ENCODE assay signal across 14 cellular contexts in genomic region chr6:99092009-99092408, GRCh38.
DNase-seq lines count a peak whose midpoint lies in the region; ATAC-seq and TF ChIP-seq lines count a peak whose summit lies in the region.
"Had no signal": no experiment of that assay in that cellular context is flagged by ENCODE, and none has a peak within 500 bp of the region (broad histone marks: within the 10 kb centered on the region; RNA-seq: fewer than 3 reads in every experiment).

No MANE protein-coding gene starts in this region.

- H3K36me3 ChIP-seq in MM.1S (replicated peaks; ENCODE audit: insufficient read depth, low read length) (no peaks in the 10 kb centered on the region), upper lobe of right lung (no peaks in the 10 kb centered on the region)

- peak overlapping the region; percentile 28; the same call in 1 of the 2 replicates for H2AFZ ChIP-seq in MM.1S (ENCODE audit: low read length)

- H3K27ac ChIP-seq in MM.1S (ENCODE audit: low read length): peak overlapping the region; percentile 81
- no peak overlapping the region for H3K27ac ChIP-seq in upper lobe of right lung

- H3K9me2 ChIP-seq in MM.1S (replicated peaks; ENCODE audit: insufficient read depth, low read length): no peaks in the 10 kb centered on the region

- intact Hi-C loops in upper lobe of right lung (cut with DNase I): no loop called here

- no peaks in the 10 kb centered on the region for H3K27me3 ChIP-seq in MM.1S (replicated peaks; ENCODE audit: insufficient read depth, low read length)
- H3K27me3 ChIP-seq in upper lobe of right lung: no peaks in the 10 kb centered on the region

- DNase-seq in MM.1S (peak; percentile 93), NCI-H128 (lab: John Stamatoyannopoulos, UW; ENCODE audit: unreplicated experiment) (no peak), DMS79 treated with DMSO at 0.1 percent for 48 hours (lab: John Stamatoyannopoulos, UW) (no peak), upper lobe of right lung (no peak)
- DNase-seq in activated CD8-positive, alpha-beta memory T cell treated with anti-CD3 and anti-CD28 coated beads, Interleukin-2, amount 50 U/mL, for 48 hours: no peak
- DNase-seq: activated CD4-positive, alpha-beta T cell treated with anti-CD3 and anti-CD28 coated beads, Interleukin-2, amount 50 U/mL, for 4 hours; activated naive CD4-positive, alpha-beta T cell treated with anti-CD3 and anti-CD28 coated beads for 36 hours; CD4-positive, alpha-beta T cell; NCI-H1092; NCI-H748 treated with DMSO at 0.1 percent for 48 hours; trophoblast cell had no signal

- no peaks in the 10 kb centered on the region for H4K20me1 ChIP-seq in MM.1S (ENCODE audit: insufficient read depth, low read length)

- H3K9me3 ChIP-seq in MM.1S (replicated peaks; ENCODE audit: insufficient read depth, low read length): no peaks in the 10 kb centered on the region
- H3K9me3 ChIP-seq in upper lobe of right lung: no peaks in the 10 kb centered on the region

- no peaks in the 10 kb centered on the region for H3K79me2 ChIP-seq in MM.1S (ENCODE audit: low read length)

- H3K4me3 ChIP-seq in MM.1S (ENCODE audit: low read length) (peak overlapping the region; percentile 6), upper lobe of right lung (no peak overlapping the region)

- H3K4me1 ChIP-seq in MM.1S (ENCODE audit: low read length) (peaks cover 38% of the 10 kb centered on the region), upper lobe of right lung (no peaks in the 10 kb centered on the region)

- ATAC-seq in GM18520 (IDR thresholded peaks at IDR 0.05; ENCODE audit: unreplicated experiment) (peak; percentile 66), GM21367 (IDR thresholded peaks at IDR 0.05; ENCODE audit: unreplicated experiment) (peak; percentile 81), HG02973 (IDR thresholded peaks at IDR 0.05; ENCODE audit: unreplicated experiment) (peak; percentile 93), upper lobe of right lung (no peak)

- TF ChIP-seq CTCF in MM.1S (IDR thresholded peaks at IDR 0.05; ENCODE audit: low read length): no peak
- no peak for TF ChIP-seq CTCF in upper lobe of right lung (IDR thresholded peaks at IDR 0.05)

- peak overlapping the region; percentile 33; the same call in 1 of the 2 replicates for H3K9ac ChIP-seq in MM.1S (ENCODE audit: low read length)

- peaks cover 23% of the 10 kb centered on the region for H3F3A ChIP-seq in MM.1S (ENCODE audit: insufficient read depth, low read length)

- H3K4me2 ChIP-seq in MM.1S (ENCODE audit: low read depth, low read length): peak overlapping the region; percentile 57
